In genomic region chr1:114152211-114153050, GRCh38 we compare ENCODE assay signal across 8 cellular contexts. TPM values are rescaled to one million over a fixed set of nuclear protein-coding genes. Genes with fewer than 3 reads are reported as not detected.
DNase-seq lines count a peak whose midpoint lies in the region; ATAC-seq lines count a peak whose summit lies in the region.

No MANE protein-coding gene starts in this region.

- H3K9ac ChIP-seq in skeletal muscle satellite cell (ENCODE audit: low read depth, low read length): no peak overlapping the region

- H3K9me3 ChIP-seq in skeletal muscle satellite cell (replicated peaks; ENCODE audit: low read length): no peaks in the 10 kb centered on the region

- H3K4me1 ChIP-seq in skeletal muscle satellite cell (ENCODE audit: control insufficient read depth, insufficient read depth, low read length): peaks cover 15% of the 10 kb centered on the region

- H3K4me2 ChIP-seq in skeletal muscle satellite cell (ENCODE audit: low read length): peak overlapping the region; percentile 78

- H3K36me3 Mint-ChIP-seq in activated naive CD8-positive, alpha-beta T cell treated with anti-CD3 and anti-CD28 coated beads, Interleukin-2, amount 50 U/mL, for 24 hours (ENCODE audit: low read depth): no peaks in the 10 kb centered on the region

- H3K4me3 Mint-ChIP-seq in activated naive CD8-positive, alpha-beta T cell treated with anti-CD3 and anti-CD28 coated beads, Interleukin-2, amount 50 U/mL, for 24 hours: no peak overlapping the region

- H3K27ac Mint-ChIP-seq in activated naive CD8-positive, alpha-beta T cell treated with anti-CD3 and anti-CD28 coated beads, Interleukin-2, amount 50 U/mL, for 24 hours: no peak overlapping the region

- H3K27me3 Mint-ChIP-seq in activated naive CD8-positive, alpha-beta T cell treated with anti-CD3 and anti-CD28 coated beads, Interleukin-2, amount 50 U/mL, for 24 hours: peaks cover 78% of the 10 kb centered on the region

- H3K9me3 Mint-ChIP-seq in activated naive CD8-positive, alpha-beta T cell treated with anti-CD3 and anti-CD28 coated beads, Interleukin-2, amount 50 U/mL, for 24 hours: no peaks in the 10 kb centered on the region

- ATAC-seq in activated naive CD8-positive, alpha-beta T cell treated with anti-CD3 and anti-CD28 coated beads, Interleukin-2, amount 50 U/mL, for 24 hours: peak; percentile 30

- DNase-seq in stimulated activated CD4-positive, alpha-beta T cell treated with anti-CD3 and anti-CD28 coated beads, Interleukin-4, amount 100 ng/mL, for 1 hour: peak; percentile 10
- no peak for DNase-seq in stimulated activated CD4-positive, alpha-beta T cell treated with anti-CD3 and anti-CD28 coated beads, Interleukin-2, amount 100 ng/mL, for 48 hours
- peak; percentile 9 for DNase-seq in activated naive CD8-positive, alpha-beta T cell treated with anti-CD3 and anti-CD28 coated beads, Interleukin-2, amount 50 U/mL, for 24 hours
- DNase-seq in hepatic stellate cell (ENCODE audit: low spot score): peak; percentile 51
- DNase-seq in NCI-H187 (lab: John Stamatoyannopoulos, UW): no peak
- DNase-seq in activated CD4-positive, alpha-beta T cell treated with anti-CD3 and anti-CD28 coated beads for 1 hour: no peak
- no peak for DNase-seq in GM19240 (ENCODE audit: insufficient read length, low spot score)

- no peaks in the 10 kb centered on the region for H3K36me3 ChIP-seq in skeletal muscle satellite cell (ENCODE audit: insufficient read depth, low read length)

- H3K27me3 ChIP-seq in skeletal muscle satellite cell (ENCODE audit: control insufficient read depth, insufficient read depth, low read length): peaks cover 79% of the 10 kb centered on the region

- H3K4me1 Mint-ChIP-seq in activated naive CD8-positive, alpha-beta T cell treated with anti-CD3 and anti-CD28 coated beads, Interleukin-2, amount 50 U/mL, for 24 hours: peaks cover 9% of the 10 kb centered on the region

- H3K4me3 ChIP-seq in skeletal muscle satellite cell (ENCODE audit: low read length): peak overlapping the region; percentile 62

RNA-seq across cellular contexts. Expression of gene SYT6, which starts 1.2 kb away (rescaled TPM):
- under 0.01 TPM in 1 of 2 replicates, not detected in the other for total RNA-seq in skeletal muscle satellite cell (2012; rRNA removed)

Comparison
In these comparisons a context has a peak if more than half of its experiments do, and no peak if none do; other contexts are left out.
1. DNase-seq: peak in stimulated activated CD4-positive, alpha-beta T cell treated with anti-CD3 and anti-CD28 coated beads, Interleukin-4, amount 100 ng/mL, for 1 hour (single experiment), activated naive CD8-positive, alpha-beta T cell treated with anti-CD3 and anti-CD28 coated beads, Interleukin-2, amount 50 U/mL, for 24 hours (single experiment) and hepatic stellate cell (single experiment); none in stimulated activated CD4-positive, alpha-beta T cell treated with anti-CD3 and anti-CD28 coated beads, Interleukin-2, amount 100 ng/mL, for 48 hours (0 of 2), NCI-H187 (0 of 2), activated CD4-positive, alpha-beta T cell treated with anti-CD3 and anti-CD28 coated beads for 1 hour (single experiment) and GM19240 (single experiment).